In the genomic region with DNA sequence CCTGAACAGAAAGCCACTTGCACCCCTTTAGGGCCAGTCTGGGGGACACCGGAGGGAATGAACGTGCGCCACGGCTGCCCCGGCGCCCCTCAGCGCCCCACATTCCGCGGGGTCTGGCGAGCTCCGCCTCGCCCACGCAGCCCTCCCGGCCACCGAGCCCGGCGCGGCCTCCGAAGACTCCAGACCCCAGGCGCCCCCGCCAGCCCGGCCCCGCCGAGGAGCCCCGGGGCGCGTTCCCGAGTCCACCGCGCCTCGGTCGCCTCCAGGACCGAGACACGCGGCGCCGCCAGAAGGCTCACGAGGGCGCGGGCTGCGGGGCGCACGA, we compare ENCODE assay signal across 9 cellular contexts. TPM values are rescaled to one million over a fixed set of nuclear protein-coding genes. Genes with fewer than 3 reads are reported as not detected.
A peak's percentile ranks its signal among the peaks of the same experiment; 100 is the strongest.
DNase-seq lines count a peak whose midpoint lies in the region; ATAC-seq lines count a peak whose summit lies in the region.
"Had no signal": no experiment of that assay in that cellular context is flagged by ENCODE, and none has a peak within 500 bp of the region (broad histone marks: within the 10 kb centered on the region; RNA-seq: fewer than 3 reads in every experiment).

No MANE protein-coding gene starts in this region.

- peak overlapping the region; percentile 94 for H3K9ac ChIP-seq in mucosa of stomach (ENCODE audit: low read length)

- ATAC-seq in activated CD4-positive, alpha-beta T cell treated with anti-CD3 and anti-CD28 coated beads for 36 hours: no peak
- peak; percentile 5 for ATAC-seq in HG03520 (IDR thresholded peaks at IDR 0.05; ENCODE audit: unreplicated experiment)

- H3K27me3 Mint-ChIP-seq in activated CD4-positive, alpha-beta T cell treated with anti-CD3 and anti-CD28 coated beads for 36 hours: no peaks in the 10 kb centered on the region

- intact Hi-C loops in activated CD4-positive, alpha-beta T cell treated with anti-CD3 and anti-CD28 coated beads for 36 hours (cut with DNase I, micrococcal nuclease): loop anchor here (1.0 to 2.0 kb wide), 5 partner anchors 18 to 204 kb away; a partner anchor contains a TSS

- no peaks in the 10 kb centered on the region for H3K36me3 ChIP-seq in mucosa of stomach (ENCODE audit: control insufficient read depth, insufficient read depth, low read length)

- peak overlapping the region; percentile 67 for H3K27ac ChIP-seq in caudate nucleus (ENCODE audit: low read depth, low read length)

- no peak overlapping the region for H3K27ac Mint-ChIP-seq in activated CD4-positive, alpha-beta T cell treated with anti-CD3 and anti-CD28 coated beads for 36 hours

- H3K4me3 Mint-ChIP-seq in activated CD4-positive, alpha-beta T cell treated with anti-CD3 and anti-CD28 coated beads for 36 hours: peak overlapping the region; percentile 73

- H3K4me1 Mint-ChIP-seq in activated CD4-positive, alpha-beta T cell treated with anti-CD3 and anti-CD28 coated beads for 36 hours: peaks cover 25% of the 10 kb centered on the region

- no peak for DNase-seq in activated CD4-positive, alpha-beta T cell treated with anti-CD3 and anti-CD28 coated beads for 36 hours
- no peak for DNase-seq in activated CD4-positive, alpha-beta T cell treated with anti-CD3 and anti-CD28 coated beads for 1 hour
- DNase-seq in caudate nucleus (lab: John Stamatoyannopoulos, UW) (no peak), mucosa of gallbladder (ENCODE audit: low spot score) (no peak), DMS79 treated with DMSO at 0.1 percent for 48 hours (lab: John Stamatoyannopoulos, UW) (no peak), LoVo (ENCODE audit: low spot score) (no peak)

- no peaks in the 10 kb centered on the region for H3K27me3 ChIP-seq in mucosa of stomach (ENCODE audit: control insufficient read depth, insufficient read depth, low read length)

- POLR2A ChIA-PET in activated CD4-positive, alpha-beta T cell treated with anti-CD3 and anti-CD28 coated beads for 36 hours (lab: Charles Lee): no interaction called here

- H3K9me3 ChIP-seq in mucosa of stomach (ENCODE audit: control insufficient read depth, low read length): no peaks in the 10 kb centered on the region

- peak overlapping the region; percentile 47 for H3K4me3 ChIP-seq in mucosa of stomach (ENCODE audit: low read length)

- CTCF ChIA-PET in activated CD4-positive, alpha-beta T cell treated with anti-CD3 and anti-CD28 coated beads for 36 hours (lab: Charles Lee): no interaction called here

- H3K9me3 Mint-ChIP-seq in activated CD4-positive, alpha-beta T cell treated with anti-CD3 and anti-CD28 coated beads for 36 hours (ENCODE audit: low read depth): no peaks in the 10 kb centered on the region

- H3K36me3 Mint-ChIP-seq in activated CD4-positive, alpha-beta T cell treated with anti-CD3 and anti-CD28 coated beads for 36 hours (ENCODE audit: low read depth): no peaks in the 10 kb centered on the region

- H3K4me1 ChIP-seq in mucosa of stomach (ENCODE audit: control insufficient read depth, insufficient read depth, low read length): peaks cover 24% of the 10 kb centered on the region

RNA-seq across cellular contexts. Expression of a gene that starts 0.4 kb away (rescaled TPM):
- total RNA-seq in activated CD4-positive, alpha-beta T cell treated with anti-CD3 and anti-CD28 coated beads for 36 hours: 10 to 100 TPM; 29.9 to 33.7 TPM
- total RNA-seq in mucosa of gallbladder: 111 TPM

RNA-seq across cellular contexts. Expression of a gene that starts 14.3 kb away (rescaled TPM):
- not detected for total RNA-seq in activated CD4-positive, alpha-beta T cell treated with anti-CD3 and anti-CD28 coated beads for 36 hours
- 0.14 TPM for total RNA-seq in mucosa of gallbladder

RNA-seq across cellular contexts. Expression of a gene that starts 18.7 kb away (rescaled TPM):
- total RNA-seq in activated CD4-positive, alpha-beta T cell treated with anti-CD3 and anti-CD28 coated beads for 36 hours: 10 to 100 TPM; 48.1 to 60.0 TPM
- total RNA-seq in mucosa of gallbladder: 49.8 TPM

RNA-seq across cellular contexts. Expression of a gene that starts 30.1 kb away (rescaled TPM):
- total RNA-seq in activated CD4-positive, alpha-beta T cell treated with anti-CD3 and anti-CD28 coated beads for 36 hours: 1 to 10 TPM in 1 of 2 experiments, under 1 TPM in 1; 0.70 to 1.6 TPM
- total RNA-seq in mucosa of gallbladder: 3.6 TPM

RNA-seq across cellular contexts. Expression of a gene that starts 43.6 kb away (rescaled TPM):
- total RNA-seq in activated CD4-positive, alpha-beta T cell treated with anti-CD3 and anti-CD28 coated beads for 36 hours: not detected
- not detected for total RNA-seq in mucosa of gallbladder
- total RNA-seq: dermis microvascular lymphatic vessel endothelial cell had no signal
